32 cellular contexts compared by ENCODE assay signal in the genomic region with DNA sequence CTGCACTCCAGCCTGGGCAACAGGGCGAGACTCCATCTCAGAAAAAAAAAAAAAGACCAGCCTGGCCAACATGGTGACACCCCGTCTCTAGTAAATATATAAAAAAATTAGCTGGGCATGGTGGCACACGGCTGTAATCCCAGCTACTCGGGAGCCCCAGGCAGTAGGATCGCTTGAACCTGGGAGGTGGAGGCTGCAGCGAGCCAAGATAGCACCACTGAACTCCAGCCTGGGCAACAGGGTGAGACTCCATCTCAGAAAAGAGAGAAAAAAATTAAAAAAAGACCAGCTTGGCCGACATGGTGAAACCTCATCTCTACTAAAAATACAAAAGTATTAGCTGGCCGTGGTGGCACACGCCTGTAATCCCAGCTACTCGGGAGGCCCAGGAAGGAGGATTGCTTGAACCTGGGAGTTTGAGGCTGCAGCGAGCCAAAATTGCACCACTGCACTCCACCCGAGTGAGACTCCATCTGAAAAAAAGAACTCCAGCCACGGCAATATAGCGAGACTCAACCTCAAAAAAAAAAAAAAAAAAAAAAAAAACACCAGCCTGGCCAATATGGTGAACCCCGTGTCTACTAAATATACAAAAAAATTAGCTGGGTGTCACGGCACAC.
"Had no signal": no experiment of that assay in that cellular context is flagged by ENCODE, and none has a peak within 500 bp of the region (broad histone marks: within the 10 kb centered on the region; RNA-seq: fewer than 3 reads in every experiment).

No MANE protein-coding gene starts in this region.

- H3K4me3 ChIP-seq: adrenal gland, body of pancreas, colonic mucosa, dorsolateral prefrontal cortex, heart left ventricle, left lung, lung, stomach, thyroid gland, upper lobe of left lung had no signal

- H3K27me3 Mint-ChIP-seq: activated naive CD8-positive, alpha-beta T cell treated with anti-CD3 and anti-CD28 coated beads for 36 hours; effector memory CD8-positive, alpha-beta T cell; stimulated activated memory B cell treated with anti-CD40 and anti-IgM and Interleukin-4, amounts not matched to agents 10 μg/mL and 1 μg/mL and 100 μg/mL, for 72 hours had no signal

- FAIRE-seq: small intestine had no signal

- H3K27ac Mint-ChIP-seq: activated naive CD4-positive, alpha-beta T cell treated with anti-CD3 and anti-CD28 coated beads for 36 hours; activated naive CD8-positive, alpha-beta T cell treated with anti-CD3 and anti-CD28 coated beads for 36 hours; activated T-cell treated with anti-CD3 and anti-CD28 coated beads, Interleukin-2, amount 50 U/mL, for 72 hours; immature natural killer cell; natural killer cell; stimulated activated memory B cell treated with anti-CD40 and anti-IgM and Interleukin-4, amounts not matched to agents 10 μg/mL and 1 μg/mL and 100 μg/mL, for 72 hours; T-helper 2 cell treated with Interferon-gamma antibody and Interleukin-4, amounts not matched to agents 5 μg/mL and 100 μg/mL, for 36 hours had no signal

- H3K36me3 ChIP-seq: adrenal gland, colonic mucosa, heart left ventricle, left lung, stomach, thyroid gland, upper lobe of left lung had no signal

- H3K4me1 Mint-ChIP-seq: activated naive CD8-positive, alpha-beta T cell treated with anti-CD3 and anti-CD28 coated beads for 36 hours; immature natural killer cell; natural killer cell; stimulated activated memory B cell treated with anti-CD40 and anti-IgM and Interleukin-4, amounts not matched to agents 10 μg/mL and 1 μg/mL and 100 μg/mL, for 72 hours had no signal

- H3K9me3 ChIP-seq: adrenal gland, body of pancreas, colonic mucosa, heart left ventricle, left lung, stomach, thyroid gland, upper lobe of left lung had no signal

- H3K9me3 Mint-ChIP-seq: effector memory CD8-positive, alpha-beta T cell; stimulated activated memory B cell treated with anti-CD40 and anti-IgM and Interleukin-4, amounts not matched to agents 10 μg/mL and 1 μg/mL and 100 μg/mL, for 72 hours had no signal

- H3K36me3 Mint-ChIP-seq: activated naive CD8-positive, alpha-beta T cell treated with anti-CD3 and anti-CD28 coated beads for 36 hours; immature natural killer cell; natural killer cell; stimulated activated memory B cell treated with anti-CD40 and anti-IgM and Interleukin-4, amounts not matched to agents 10 μg/mL and 1 μg/mL and 100 μg/mL, for 72 hours had no signal

- H3K4me3 Mint-ChIP-seq: activated naive CD4-positive, alpha-beta T cell treated with anti-CD3 and anti-CD28 coated beads for 36 hours; activated naive CD8-positive, alpha-beta T cell treated with anti-CD3 and anti-CD28 coated beads for 36 hours; activated T-cell treated with anti-CD3 and anti-CD28 coated beads, Interleukin-2, amount 50 U/mL, for 72 hours; effector memory CD8-positive, alpha-beta T cell; immature natural killer cell; natural killer cell; stimulated activated memory B cell treated with anti-CD40 and anti-IgM and Interleukin-4, amounts not matched to agents 10 μg/mL and 1 μg/mL and 100 μg/mL, for 72 hours; T-helper 2 cell treated with Interferon-gamma antibody and Interleukin-4, amounts not matched to agents 5 μg/mL and 100 μg/mL, for 36 hours had no signal

- H3K4me1 ChIP-seq: adrenal gland, body of pancreas, colonic mucosa, foreskin keratinocyte, heart left ventricle, left lung, stomach, thyroid gland, upper lobe of left lung had no signal

- H3K27me3 ChIP-seq: adrenal gland, body of pancreas, colonic mucosa, dorsolateral prefrontal cortex, foreskin keratinocyte, heart left ventricle, left lung, stomach, thyroid gland, upper lobe of left lung had no signal

- H3K27ac ChIP-seq: adrenal gland, body of pancreas, colonic mucosa, dorsolateral prefrontal cortex, foreskin keratinocyte, heart left ventricle, left lung, stomach, thyroid gland, upper lobe of left lung had no signal

- DNase-seq: activated CD4-positive, alpha-beta T cell treated with anti-CD3 and anti-CD28 coated beads for 4 hours; activated CD4-positive, alpha-beta T cell treated with anti-CD3 and anti-CD28 coated beads, Interleukin-2, amount 50 U/mL, for 48 hours; activated CD4-positive, CD25-positive, alpha-beta regulatory T cell; activated naive CD4-positive, alpha-beta T cell treated with anti-CD3 and anti-CD28 coated beads for 36 hours; activated naive CD8-positive, alpha-beta T cell treated with anti-CD3 and anti-CD28 coated beads for 36 hours; activated T-cell treated with anti-CD3 and anti-CD28 coated beads, Interleukin-2, amount 50 U/mL, for 72 hours; adrenal gland; body of pancreas; cerebellar nuclear complex; colonic mucosa; dorsolateral prefrontal cortex; effector memory CD8-positive, alpha-beta T cell; foreskin keratinocyte; hypothalamus; immature natural killer cell; kidney glomerular epithelial cell; mesendoderm; natural killer cell; small intestine; stimulated activated CD4-positive, alpha-beta T cell treated with anti-CD3 and anti-CD28 coated beads, Interleukin-4, amount 100 ng/mL, for 24 hours; stimulated activated CD8-positive, alpha-beta memory T cell treated with anti-CD3 and anti-CD28 coated beads, Interleukin-4, amount 100 ng/mL, for 48 hours; stomach; T-helper 1 cell; thyroid gland; upper lobe of left lung had no signal

- ATAC-seq: activated T-cell treated with anti-CD3 and anti-CD28 coated beads, Interleukin-2, amount 50 U/mL, for 72 hours; body of pancreas; effector memory CD8-positive, alpha-beta T cell; esophagus mucosa; foreskin keratinocyte; heart left ventricle; left lung; natural killer cell; sciatic nerve; stimulated activated memory B cell treated with anti-CD40 and anti-IgM and Interleukin-4, amounts not matched to agents 10 μg/mL and 1 μg/mL and 100 μg/mL, for 72 hours had no signal
